10 cellular contexts compared by ENCODE assay signal in genomic region chr7:11576340-11576739, GRCh38.
"Had no signal": no experiment of that assay in that cellular context is flagged by ENCODE, and none has a peak within 500 bp of the region (broad histone marks: within the 10 kb centered on the region; RNA-seq: fewer than 3 reads in every experiment).

No MANE protein-coding gene starts in this region.

- H3K9ac ChIP-seq: GM23248 had no signal

- H3K27ac ChIP-seq: GM23248 had no signal

- H2AFZ ChIP-seq: GM23248, GM23338 had no signal

- ATAC-seq: GM23338, HCT116 had no signal

- H3K36me3 ChIP-seq: HAP-1 had no signal

- FAIRE-seq: H1 had no signal

- H3K4me2 ChIP-seq: GM23338 had no signal

- DNase-seq: GM23248, GOT3, H7, H9, HCEC 1CT, HFFc6 had no signal

- H3K9me3 ChIP-seq: HAP-1 had no signal

- H3K4me3 ChIP-seq: GM23248, GM23338, HAP-1 had no signal
